ENCODE assay signal across 12 cellular contexts in the genomic region with DNA sequence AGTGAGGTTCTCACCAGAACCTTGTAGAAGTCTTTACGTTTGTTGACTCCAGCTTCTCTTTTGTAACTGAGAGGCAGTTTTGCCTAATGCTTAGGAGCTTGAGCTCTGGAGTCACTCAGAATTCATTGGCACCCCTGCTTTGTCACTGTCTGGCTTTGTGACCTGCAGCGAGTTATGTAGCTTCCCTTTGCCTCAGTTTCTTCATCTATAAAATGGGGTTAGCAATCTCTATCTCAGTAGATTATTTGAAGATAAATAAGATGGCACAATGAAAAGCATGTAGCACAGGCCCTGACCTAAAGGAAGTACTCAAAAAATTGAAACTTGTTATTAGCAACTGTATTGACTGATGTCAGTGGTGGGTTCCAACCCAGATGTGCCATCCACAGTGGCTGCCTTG. TPM values are rescaled to one million over a fixed set of nuclear protein-coding genes. Genes with fewer than 3 reads are reported as not detected.
"Had no signal": no experiment of that assay in that cellular context is flagged by ENCODE, and none has a peak within 500 bp of the region (broad histone marks: within the 10 kb centered on the region; RNA-seq: fewer than 3 reads in every experiment).

No MANE protein-coding gene starts in this region.

- ATAC-seq: GM23338, HCT116 had no signal

- H3K27ac ChIP-seq: GM23248 had no signal

- H2AFZ ChIP-seq: GM23248, GM23338 had no signal

- H3K4me1 ChIP-seq: HAP-1 had no signal

- DNase-seq: GM23248, GOT3, H7, H9, HCEC 1CT, HFFc6 had no signal

- H3K9ac ChIP-seq: GM23248 had no signal

- H3K4me3 ChIP-seq: GM23248, GM23338, HAP-1 had no signal

- FAIRE-seq: H1, H54 had no signal

- H3K4me2 ChIP-seq: GM23338 had no signal

- H3K9me3 ChIP-seq: HAP-1 had no signal

RNA-seq across cellular contexts. Expression of a gene that starts 29.6 kb away (rescaled TPM):
- total RNA-seq: GM23248, H4, HFFc6 had no signal
